10 cellular contexts compared by ENCODE assay signal in the genomic region with DNA sequence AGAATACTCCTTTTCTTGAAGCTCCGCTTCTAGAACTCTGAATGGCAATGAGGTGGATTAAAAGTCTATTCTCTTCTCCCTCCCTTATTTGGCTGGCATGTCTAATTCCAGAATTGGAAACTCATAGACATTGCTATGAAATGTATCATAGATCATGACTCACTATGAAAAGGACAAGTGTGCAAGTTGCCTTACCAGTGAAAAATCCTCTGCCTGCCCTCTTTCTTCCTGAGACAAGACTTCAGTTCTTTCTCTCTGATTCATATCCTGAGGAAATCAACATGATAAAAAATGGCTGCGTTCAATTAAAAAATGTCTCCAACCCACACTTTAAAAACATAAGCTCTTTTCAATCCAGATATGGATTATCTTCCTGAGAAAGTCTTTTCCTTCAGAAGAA.
DNase-seq lines count a peak whose midpoint lies in the region; ATAC-seq and TF ChIP-seq lines count a peak whose summit lies in the region.
"Had no signal": no experiment of that assay in that cellular context is flagged by ENCODE, and none has a peak within 500 bp of the region (broad histone marks: within the 10 kb centered on the region; RNA-seq: fewer than 3 reads in every experiment).

No MANE protein-coding gene starts in this region.

- no peak for DNase-seq in Right ventricle myocardium inferior (ENCODE audit: missing footprints)
- no peak for DNase-seq in cardiac septum (ENCODE audit: low spot score)
- no peak for DNase-seq in coronary artery (ENCODE audit: low spot score)
- peak; percentile 50 to 95 for DNase-seq in lung microvascular endothelial cell (ENCODE audit: low read depth in 2 of 2)
- no peak for DNase-seq in aorta
- DNase-seq in DMS 273 treated with DMSO at 0.1 percent for 48 hours (lab: John Stamatoyannopoulos, UW), result no peak
- no peak for DNase-seq in NCI-H1105 treated with DMSO at 0.1 percent for 48 hours (lab: John Stamatoyannopoulos, UW)
- DNase-seq: stimulated activated CD4-positive, alpha-beta T cell treated with anti-CD3 and anti-CD28 coated beads, Interleukin-12 subunit alpha, Interleukin-12 subunit beta, amount 100 ng/mL, for 4 hours had no signal

- no peaks in the 10 kb centered on the region for H3K27me3 ChIP-seq in aorta (ENCODE audit: control insufficient read depth in 1 of 2, insufficient read depth in 2 of 2, low read length in 1 of 2)

- H3K9me3 ChIP-seq in aorta (ENCODE audit: control insufficient read depth, low read length), result peaks cover 2% of the 10 kb centered on the region

- no peak for TF ChIP-seq CTCF in coronary artery (IDR thresholded peaks at IDR 0.05)

- peak overlapping the region; percentile 65 to 91 for H3K27ac ChIP-seq in coronary artery
- peak overlapping the region; percentile 83 to 90 for H3K27ac ChIP-seq in aorta (ENCODE audit: low read depth in 1 of 2, low read length in 2 of 2)
- H3K27ac ChIP-seq: 22Rv1 had no signal

- 2 to 4% methylated on average over 2 of the region's 2 CpGs for WGBS in aorta, 2 donors

- peaks cover 0 to 8% of the 10 kb centered on the region in 2 donors for H3K36me3 ChIP-seq in aorta (ENCODE audit: control insufficient read depth in 1 of 2, insufficient read depth in 2 of 2, low read length in 1 of 2)

- peak; percentile 68 for ATAC-seq in Right ventricle myocardium inferior
- ATAC-seq in aorta (ENCODE audit: low FRiP score), result peak; percentile 88
- ATAC-seq in activated CD4-positive, CD25-positive, alpha-beta regulatory T cell treated with anti-CD3 and anti-CD28 coated beads, Interleukin-2, amount 50 U/mL, for 24 hours, result no peak

- peaks cover 3% of the 10 kb centered on the region in 2 donors for H3K4me1 ChIP-seq in aorta (ENCODE audit: control insufficient read depth in 1 of 2, insufficient read depth in 2 of 2, low read length in 2 of 2)

- H3K4me3 ChIP-seq in coronary artery (no peak overlapping the region), aorta (ENCODE audit: low read length in 2 of 2) (no peak overlapping the region)

- intact Hi-C loops in Right ventricle myocardium inferior (cut with DNase I) (loop anchor here (10.0 kb wide), 1 partner anchor 54 kb away; no protein-coding TSS in a partner anchor), cardiac septum (cut with DNase I) (loop anchor here (5.0 kb wide), 1 partner anchor 82 kb away; no protein-coding TSS in a partner anchor), aorta (cut with DNase I) (loop anchor here (5.0 kb wide), 2 partner anchors 52 to 87 kb away; no protein-coding TSS in a partner anchor)

Comparison
In these comparisons a context has a peak if more than half of its experiments do, and no peak if none do; other contexts are left out.
1. ATAC-seq: peak in Right ventricle myocardium inferior (single experiment) and aorta (single experiment); none in activated CD4-positive, CD25-positive, alpha-beta regulatory T cell treated with anti-CD3 and anti-CD28 coated beads, Interleukin-2, amount 50 U/mL, for 24 hours (0 of 2).
2. DNase-seq: peak in lung microvascular endothelial cell (2 of 2); none in Right ventricle myocardium inferior (single experiment), cardiac septum (single experiment), coronary artery (single experiment), aorta (0 of 2), DMS 273 treated with DMSO at 0.1 percent for 48 hours (single experiment) and NCI-H1105 treated with DMSO at 0.1 percent for 48 hours (single experiment).